Comparison of ENCODE assay signal across 11 cellular contexts in the genomic region with DNA sequence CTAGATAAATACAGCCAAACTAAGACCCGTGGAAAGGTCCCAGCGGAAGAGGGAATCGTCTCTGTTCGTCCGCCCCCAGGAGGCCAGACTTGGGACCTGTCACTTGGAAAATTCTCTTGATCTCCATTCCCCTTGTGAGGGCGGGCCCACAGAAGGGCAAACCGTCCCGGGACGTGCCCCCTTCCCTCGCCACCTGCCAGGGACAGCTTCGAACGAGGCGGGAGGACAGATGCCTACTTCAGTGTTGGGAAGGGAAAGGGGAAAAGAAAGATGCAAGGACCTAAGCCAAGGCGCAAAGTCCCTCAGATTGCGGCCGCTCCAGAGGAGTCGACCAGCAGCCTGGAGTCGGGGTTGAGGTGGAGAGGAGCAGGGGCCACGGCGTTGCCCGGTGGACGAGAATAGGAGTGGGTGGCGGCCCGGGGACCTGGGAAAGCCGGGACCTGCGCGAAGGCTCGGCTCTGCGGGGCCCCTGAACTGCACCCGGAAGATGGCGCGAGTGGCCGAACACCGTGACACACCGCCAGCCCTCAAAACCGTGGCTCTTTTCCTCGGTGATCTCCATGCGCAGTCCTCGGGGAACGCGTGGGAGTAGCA. TPM values are rescaled to one million over a fixed set of nuclear protein-coding genes. Genes with fewer than 3 reads are reported as not detected.
A peak's percentile ranks its signal among the peaks of the same experiment; 100 is the strongest.
DNase-seq lines count a peak whose midpoint lies in the region; ATAC-seq, FAIRE-seq and TF ChIP-seq lines count a peak whose summit lies in the region.
"Had no signal": no experiment of that assay in that cellular context is flagged by ENCODE, and none has a peak within 500 bp of the region (broad histone marks: within the 10 kb centered on the region; RNA-seq: fewer than 3 reads in every experiment).

No MANE protein-coding gene starts in this region.

- H3K36me3 ChIP-seq in astrocyte (ENCODE audit: insufficient read depth, low read length) (no peaks in the 10 kb centered on the region), spleen (no peaks in the 10 kb centered on the region)

- H3K9me3 ChIP-seq in astrocyte (ENCODE audit: insufficient read depth, low read depth, low read length) (no peaks in the 10 kb centered on the region), spleen (no peaks in the 10 kb centered on the region)

- no peak overlapping the region for H3K27ac ChIP-seq in astrocyte (ENCODE audit: low read depth, low read length)
- H3K27ac ChIP-seq in spleen: peak overlapping the region in 5 of 8 donors; percentile 17 to 91 (median 51)

- H3K4me1 Mint-ChIP-seq in astrocyte (ENCODE audit: low read depth, unreplicated experiment): peaks cover 5% of the 10 kb centered on the region

- H3K27ac Mint-ChIP-seq in astrocyte (ENCODE audit: unreplicated experiment): peak overlapping the region; percentile 72

- no peaks in the 10 kb centered on the region for H3K79me2 ChIP-seq in astrocyte (ENCODE audit: insufficient read depth, low read length)

- H4K20me1 ChIP-seq in astrocyte (ENCODE audit: insufficient read depth, low read length): no peaks in the 10 kb centered on the region

- TF ChIP-seq CTCF in astrocyte (IDR thresholded peaks at IDR 0.05; ENCODE audit: insufficient read depth, low read depth, low read length) (peak; percentile 35), spleen (IDR thresholded peaks at IDR 0.05 in 8 of 11, conservative IDR thresholded peaks at IDR 0.05 in 3 of 11) (no peak)

- no peak for DNase-seq in GM12892 (ENCODE audit: insufficient read length)
- peak; percentile 12 for DNase-seq in astrocyte (ENCODE audit: low read depth)
- peak; percentile 18 for DNase-seq in iris pigment epithelial cell (ENCODE audit: low read depth)
- peak; percentile 76 for DNase-seq in spleen
- DNase-seq in GF-D8 (lab: John Stamatoyannopoulos, UW): no peak
- DNase-seq in activated T-cell treated with anti-CD3 and anti-CD28 coated beads, Interleukin-2, amount 50 U/mL, for 1 hour: no peak
- DNase-seq in hypothalamus (lab: John Stamatoyannopoulos, UW): no peak
- DNase-seq: NCI-H2081, T-helper 2 cell had no signal

- peak overlapping the region; percentile 81 for H3K4me2 ChIP-seq in astrocyte (ENCODE audit: low read length)

- H3K27me3 ChIP-seq in astrocyte (ENCODE audit: insufficient read depth, low read length) (peaks cover 36% of the 10 kb centered on the region), spleen (replicated peaks in 1 of 7) (peaks cover 0 to 97% (median 36%) of the 10 kb centered on the region in 7 donors)

- intact Hi-C loops in spleen (cut with DNase I; ENCODE audit: low total_unique reads): no loop called here

- peak overlapping the region; percentile 18 for H3K9ac ChIP-seq in astrocyte (ENCODE audit: low read length)

- TF ChIP-seq POLR2A in GM12892 (IDR thresholded peaks at IDR 0.05; ENCODE audit: low read depth, low read length) (no peak), spleen (IDR thresholded peaks at IDR 0.05) (no peak)

- H2AFZ ChIP-seq in astrocyte (ENCODE audit: low read depth, low read length): peak overlapping the region; percentile 75

- 34 to 45% (median 40%) methylated on average over 38 to 41 of the region's 41 CpGs for WGBS in spleen, 5 donors

- no peaks in the 10 kb centered on the region for H3K36me3 Mint-ChIP-seq in astrocyte (ENCODE audit: low read depth, unreplicated experiment)

- peaks cover 65% of the 10 kb centered on the region for H3K27me3 Mint-ChIP-seq in astrocyte (ENCODE audit: low read depth, unreplicated experiment)

- FAIRE-seq in GM12892 (lab: Jason Lieb, UNC) (peak; percentile 57), astrocyte (lab: Jason Lieb, UNC) (no peak)
- FAIRE-seq: islet of Langerhans had no signal

- H3K4me3 ChIP-seq in astrocyte (ENCODE audit: insufficient read depth, low read depth, low read length): peak overlapping the region; percentile 25
- H3K4me3 ChIP-seq in spleen: peak overlapping the region in 6 of 8 donors; percentile 0 to 70 (median 28)

- peak overlapping the region; percentile 82 for H3K4me3 Mint-ChIP-seq in astrocyte (ENCODE audit: unreplicated experiment)

- H3K4me1 ChIP-seq in astrocyte (ENCODE audit: insufficient read depth, low read length) (peaks cover 25% of the 10 kb centered on the region), spleen (peaks cover 0 to 77% (median 44%) of the 10 kb centered on the region in 6 donors)

- no peak for ATAC-seq in GM18867 (IDR thresholded peaks at IDR 0.05; ENCODE audit: unreplicated experiment)

- peaks cover 5% of the 10 kb centered on the region for H3K9me3 Mint-ChIP-seq in astrocyte (ENCODE audit: unreplicated experiment)

RNA-seq across cellular contexts. Expression of gene EBF1, which starts 4.4 kb away (rescaled TPM):
- 9.5 TPM for polyA plus RNA-seq in GM12892 (2012; ENCODE audit: missing spikeins)
- total RNA-seq in astrocyte (2.0 and 2.5 TPM in 2 replicates), spleen (10 to 100 TPM; 19.6 to 56.2 (median 34.8) TPM)
- polyA plus RNA-seq in spleen: 1 to 10 TPM; 6.8 to 8.8 (median 7.9) TPM

Comparison
In these comparisons a context has a peak if more than half of its experiments do, and no peak if none do; other contexts are left out.
1. DNase-seq: peak in astrocyte (single experiment), iris pigment epithelial cell (single experiment) and spleen (single experiment); none in GM12892 (single experiment), GF-D8 (single experiment), activated T-cell treated with anti-CD3 and anti-CD28 coated beads, Interleukin-2, amount 50 U/mL, for 1 hour (single experiment) and hypothalamus (0 of 51).